1 cellular context compared by ENCODE assay signal in genomic region chr19:3443840-3444694, GRCh38.
TF ChIP-seq lines count a peak whose summit lies in the region.

No MANE protein-coding gene starts in this region.

TF ChIP-seq in IMR-90, 13 proteins besides CTCF, POLR2A, EP300 and RAD21 (continued from another document):
- no peak for TF ChIP-seq RCOR1 (IDR thresholded peaks at IDR 0.05; ENCODE audit: insufficient replicate concordance, low read length)
